ENCODE assay signal across 8 cellular contexts in the genomic region with DNA sequence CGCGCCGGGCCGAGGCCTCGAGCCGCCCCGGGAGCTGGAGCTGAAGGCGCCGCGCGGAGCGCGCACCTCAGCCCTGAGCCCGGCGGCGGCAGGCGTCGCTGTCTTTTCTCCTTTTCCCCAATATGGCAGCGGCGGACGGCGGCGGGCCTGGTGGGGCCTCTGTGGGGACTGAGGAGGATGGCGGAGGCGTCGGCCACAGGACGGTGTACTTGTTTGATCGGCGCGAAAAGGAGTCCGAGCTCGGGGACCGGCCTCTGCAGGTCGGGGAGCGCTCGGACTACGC. TPM values are rescaled to one million over a fixed set of nuclear protein-coding genes. Genes with fewer than 3 reads are reported as not detected.
A peak's percentile ranks its signal among the peaks of the same experiment; 100 is the strongest.
DNase-seq lines count a peak whose midpoint lies in the region; ATAC-seq and TF ChIP-seq lines count a peak whose summit lies in the region.

No MANE protein-coding gene starts in this region.

- no peaks in the 10 kb centered on the region for H3K27me3 ChIP-seq in CD4-positive, alpha-beta T cell (ENCODE audit: control insufficient read depth, insufficient read depth, low read length)
- no peaks in the 10 kb centered on the region for H3K27me3 ChIP-seq in dorsolateral prefrontal cortex
- no peaks in the 10 kb centered on the region for H3K27me3 ChIP-seq in neural cell (ENCODE audit: insufficient read depth, low read depth, low read length)

- ATAC-seq in CD4-positive, alpha-beta T cell (ENCODE audit: poor library complexity), result peak; percentile 22
- peak; percentile 11 for ATAC-seq in GM21390 (IDR thresholded peaks at IDR 0.05; ENCODE audit: unreplicated experiment)
- no peak for ATAC-seq in GM21515 (IDR thresholded peaks at IDR 0.05; ENCODE audit: unreplicated experiment)

- TF ChIP-seq CTCF in CD4-positive, alpha-beta T cell (IDR thresholded peaks at IDR 0.05), result no peak
- TF ChIP-seq CTCF in dorsolateral prefrontal cortex (IDR thresholded peaks at IDR 0.05 in 54 of 56, conservative IDR thresholded peaks at IDR 0.05 in 2 of 56; ENCODE audit: low read depth in 1 of 56, partially characterized antibody in 56 of 56) (peak in 5 of 56 donors; percentile 1 to 12 (median 5)), neural cell (IDR thresholded peaks at IDR 0.05; ENCODE audit: poor library complexity, severe bottlenecking) (peak; percentile 42)

- H3K36me3 ChIP-seq in neural cell (ENCODE audit: insufficient read depth, low read length), result no peaks in the 10 kb centered on the region

- H2AFZ ChIP-seq in neural cell (ENCODE audit: low read depth, low read length), result peak overlapping the region; percentile 45

- no peak for TF ChIP-seq RAD21 in neural cell (conservative IDR thresholded peaks at IDR 0.05)

- peaks cover 56% of the 10 kb centered on the region for H3K4me1 Mint-ChIP-seq in CD4-positive, alpha-beta T cell (ENCODE audit: low read depth)

- no peaks in the 10 kb centered on the region for H3K27me3 Mint-ChIP-seq in CD4-positive, alpha-beta T cell

- H3F3A ChIP-seq in neural cell (ENCODE audit: insufficient read depth, low read length, poor library complexity, severe bottlenecking), result no peaks in the 10 kb centered on the region

- peak overlapping the region; percentile 73 for H3K27ac ChIP-seq in CD4-positive, alpha-beta T cell (ENCODE audit: low read depth, low read length)
- H3K27ac ChIP-seq in dorsolateral prefrontal cortex (peak overlapping the region; percentile 61 to 97 (median 92)), neural cell (ENCODE audit: low read length) (peak overlapping the region; percentile 91)

- intact Hi-C loops in CD4-positive, alpha-beta T cell (cut with DNase I, micrococcal nuclease), result loop anchor here (1.0 to 10.0 kb wide), 8 partner anchors 20 to 791 kb away; a partner anchor contains a TSS
- intact Hi-C loops in dorsolateral prefrontal cortex (cut with DNase I), result loop anchor here (1.0 to 10.0 kb wide), 4 partner anchors 85 to 609 kb away; a partner anchor contains a TSS

- H4K20me1 ChIP-seq in neural cell (ENCODE audit: insufficient read depth), result no peaks in the 10 kb centered on the region

- peak overlapping the region; percentile 89 for H3K27ac Mint-ChIP-seq in CD4-positive, alpha-beta T cell

- H3K9me3 ChIP-seq in CD4-positive, alpha-beta T cell (ENCODE audit: control insufficient read depth, low read length), result no peaks in the 10 kb centered on the region
- H3K9me3 ChIP-seq in neural cell (ENCODE audit: low read length), result no peaks in the 10 kb centered on the region

- peaks cover 49% of the 10 kb centered on the region for H3K36me3 Mint-ChIP-seq in CD4-positive, alpha-beta T cell (ENCODE audit: low read depth)

- H3K4me3 ChIP-seq in dorsolateral prefrontal cortex (peak overlapping the region; percentile 60 to 100 (median 94)), neural cell (ENCODE audit: low read length) (peak overlapping the region; percentile 96)

- POLR2A ChIA-PET in CD4-positive, alpha-beta T cell (lab: Charles Lee), result interaction anchor here (0.6 to 7.7 kb wide), 49 partner anchors 9 to 606 kb away, joined by 3 to 698 read pairs (median 6); a partner anchor contains a TSS

- CTCF ChIA-PET in CD4-positive, alpha-beta T cell (lab: Charles Lee), result interaction anchor here (0.7 to 4.6 kb wide), 6 partner anchors 9 to 85 kb away, joined by 3 to 32 read pairs (median 4); a partner anchor contains a TSS

- H3K4me3 Mint-ChIP-seq in CD4-positive, alpha-beta T cell, result peak overlapping the region; percentile 97

- H3K79me2 ChIP-seq in neural cell (replicated peaks; ENCODE audit: insufficient read depth, low read length), result peaks cover 37% of the 10 kb centered on the region

- peak; percentile 6 for TF ChIP-seq EP300 in neural cell (conservative IDR thresholded peaks at IDR 0.05; ENCODE audit: poor library complexity, severe bottlenecking)

- H3K4me2 ChIP-seq in neural cell (ENCODE audit: low read length), result peak overlapping the region; percentile 74

- peak overlapping the region; percentile 89 for H3K9ac ChIP-seq in neural cell (ENCODE audit: low read length)

- no peaks in the 10 kb centered on the region for H3K9me3 Mint-ChIP-seq in CD4-positive, alpha-beta T cell

- DNase-seq in CD4-positive, alpha-beta T cell, result no peak
- peak; percentile 48 for DNase-seq in NCI-H146 treated with DMSO at 0.1 percent for 48 hours (lab: John Stamatoyannopoulos, UW; ENCODE audit: unreplicated experiment)
- peak in 1 of 10 donors; percentile 41 for DNase-seq in dorsolateral prefrontal cortex
- DNase-seq in NCI-H1694 (lab: John Stamatoyannopoulos, UW), result no peak
- no peak for DNase-seq in germinal center (ENCODE audit: low spot score)

- no peaks in the 10 kb centered on the region for H3K9me2 ChIP-seq in neural cell (ENCODE audit: insufficient read depth, low read length)

TF ChIP-seq in neural cell, 6 proteins besides CTCF, POLR2A, EP300 and RAD21:
- TF ChIP-seq MXI1 (conservative IDR thresholded peaks at IDR 0.05; ENCODE audit: poor library complexity, severe bottlenecking) (peak; percentile 58), POLR2AphosphoS5 (IDR thresholded peaks at IDR 0.05) (no peak)

RNA-seq across cellular contexts. Expression of a gene that starts 0.4 kb away (rescaled TPM):
- 100 to 1,000 TPM; 357 to 359 TPM for total RNA-seq in CD4-positive, alpha-beta T cell
- total RNA-seq in dorsolateral prefrontal cortex, result 10 to 100 TPM; 43.9 to 86.1 (median 62.2) TPM
- polyA plus RNA-seq in neural cell, result 48.8 and 49.4 TPM in 2 replicates
- polyA minus RNA-seq in neural cell, result 189 and 210 TPM in 2 replicates

Comparison
In these comparisons a context has a peak if more than half of its experiments do, and no peak if none do; other contexts are left out.
1. RNA of a gene that starts 0.4 kb away (total RNA-seq): 357 to 359 TPM in CD4-positive, alpha-beta T cell; 43.9 to 86.1 TPM in dorsolateral prefrontal cortex; every median in the first group is over 4 times any median in the second.
2. Peak in every context shown above with its lines, with median percentiles within 50 percentile points of each other: H3K27ac ChIP-seq.